Comparison of ENCODE assay signal across 1 cellular context in genomic region chr11:93700830-93701229, GRCh38.
A peak's percentile ranks its signal among the peaks of the same experiment; 100 is the strongest.
TF ChIP-seq lines count a peak whose summit lies in the region.

No MANE protein-coding gene starts in this region.

TF ChIP-seq in K562, 482 proteins besides CTCF, POLR2A, EP300 and RAD21:
- TF ChIP-seq TCF3 (CRISPR knock-in tag; IDR thresholded peaks at IDR 0.05) (peak; percentile 37; the same call in 1 of the 2 replicates), ZNF253 (CRISPR knock-in tag; conservative IDR thresholded peaks at IDR 0.05) (no peak), FOSL1 (tag; conservative IDR thresholded peaks at IDR 0.05) (peak; percentile 73), TCF15 (CRISPR knock-in tag; IDR thresholded peaks at IDR 0.05) (no peak)
